1 cellular context compared by ENCODE assay signal in the genomic region with DNA sequence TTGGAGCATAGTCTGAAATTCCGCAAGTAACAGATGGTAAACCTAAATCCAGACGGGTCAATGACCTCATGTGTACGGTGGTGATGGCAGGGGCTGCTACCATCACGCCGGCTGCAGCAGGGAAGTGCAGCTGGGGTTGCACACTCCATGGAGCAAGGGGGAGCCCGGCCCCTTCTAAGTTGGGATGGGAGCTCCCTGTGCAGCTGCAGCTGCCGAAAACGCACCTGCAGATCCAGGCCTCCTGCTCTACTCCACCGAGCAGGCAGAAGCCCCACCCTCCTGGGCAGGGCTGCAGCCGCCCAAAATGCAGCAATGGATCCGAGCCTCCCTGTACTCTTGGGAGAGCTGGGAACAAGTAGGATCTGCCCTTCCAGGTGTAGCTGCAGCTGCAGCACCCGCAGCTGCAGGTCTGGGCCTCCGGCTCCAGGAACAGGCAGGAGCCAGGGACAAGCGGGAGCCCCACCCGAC.
TF ChIP-seq lines count a peak whose summit lies in the region.

No MANE protein-coding gene starts in this region.

TF ChIP-seq in HepG2, 621 proteins besides CTCF, POLR2A, EP300 and RAD21 (continued from another document):
- TF ChIP-seq, protein P1, sequence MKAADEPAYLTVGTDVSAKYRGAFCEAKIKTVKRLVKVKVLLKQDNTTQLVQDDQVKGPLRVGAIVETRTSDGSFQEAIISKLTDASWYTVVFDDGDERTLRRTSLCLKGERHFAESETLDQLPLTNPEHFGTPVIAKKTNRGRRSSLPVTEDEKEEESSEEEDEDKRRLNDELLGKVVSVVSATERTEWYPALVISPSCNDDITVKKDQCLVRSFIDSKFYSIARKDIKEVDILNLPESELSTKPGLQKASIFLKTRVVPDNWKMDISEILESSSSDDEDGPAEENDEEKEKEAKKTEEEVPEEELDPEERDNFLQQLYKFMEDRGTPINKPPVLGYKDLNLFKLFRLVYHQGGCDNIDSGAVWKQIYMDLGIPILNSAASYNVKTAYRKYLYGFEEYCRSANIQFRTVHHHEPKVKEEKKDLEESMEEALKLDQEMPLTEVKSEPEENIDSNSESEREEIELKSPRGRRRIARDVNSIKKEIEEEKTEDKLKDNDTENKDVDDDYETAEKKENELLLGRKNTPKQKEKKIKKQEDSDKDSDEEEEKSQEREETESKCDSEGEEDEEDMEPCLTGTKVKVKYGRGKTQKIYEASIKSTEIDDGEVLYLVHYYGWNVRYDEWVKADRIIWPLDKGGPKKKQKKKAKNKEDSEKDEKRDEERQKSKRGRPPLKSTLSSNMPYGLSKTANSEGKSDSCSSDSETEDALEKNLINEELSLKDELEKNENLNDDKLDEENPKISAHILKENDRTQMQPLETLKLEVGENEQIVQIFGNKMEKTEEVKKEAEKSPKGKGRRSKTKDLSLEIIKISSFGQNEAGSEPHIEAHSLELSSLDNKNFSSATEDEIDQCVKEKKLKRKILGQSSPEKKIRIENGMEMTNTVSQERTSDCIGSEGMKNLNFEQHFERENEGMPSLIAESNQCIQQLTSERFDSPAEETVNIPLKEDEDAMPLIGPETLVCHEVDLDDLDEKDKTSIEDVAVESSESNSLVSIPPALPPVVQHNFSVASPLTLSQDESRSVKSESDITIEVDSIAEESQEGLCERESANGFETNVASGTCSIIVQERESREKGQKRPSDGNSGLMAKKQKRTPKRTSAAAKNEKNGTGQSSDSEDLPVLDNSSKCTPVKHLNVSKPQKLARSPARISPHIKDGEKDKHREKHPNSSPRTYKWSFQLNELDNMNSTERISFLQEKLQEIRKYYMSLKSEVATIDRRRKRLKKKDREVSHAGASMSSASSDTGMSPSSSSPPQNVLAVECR (CRISPR knock-in tag; IDR thresholded peaks at IDR 0.05; ENCODE audit: borderline replicate concordance) = peak; percentile 40; the same call in 1 of the 2 replicates
- TF ChIP-seq, protein P2, sequence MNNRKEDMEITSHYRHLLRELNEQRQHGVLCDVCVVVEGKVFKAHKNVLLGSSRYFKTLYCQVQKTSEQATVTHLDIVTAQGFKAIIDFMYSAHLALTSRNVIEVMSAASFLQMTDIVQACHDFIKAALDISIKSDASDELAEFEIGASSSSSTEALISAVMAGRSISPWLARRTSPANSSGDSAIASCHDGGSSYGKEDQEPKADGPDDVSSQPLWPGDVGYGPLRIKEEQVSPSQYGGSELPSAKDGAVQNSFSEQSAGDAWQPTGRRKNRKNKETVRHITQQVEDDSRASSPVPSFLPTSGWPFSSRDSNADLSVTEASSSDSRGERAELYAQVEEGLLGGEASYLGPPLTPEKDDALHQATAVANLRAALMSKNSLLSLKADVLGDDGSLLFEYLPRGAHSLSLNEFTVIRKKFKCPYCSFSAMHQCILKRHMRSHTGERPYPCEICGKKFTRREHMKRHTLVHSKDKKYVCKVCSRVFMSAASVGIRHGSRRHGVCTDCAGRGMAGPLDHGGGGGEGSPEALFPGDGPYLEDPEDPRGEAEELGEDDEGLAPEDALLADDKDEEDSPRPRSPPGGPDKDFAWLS (CRISPR knock-in tag; IDR thresholded peaks at IDR 0.05; ENCODE audit: borderline replicate concordance) = no peak
- TF ChIP-seq HDAC1 (CRISPR knock-in tag; IDR thresholded peaks at IDR 0.05) = peak; percentile 57; the same call in 1 of the 2 replicates
- TF ChIP-seq ELF1 (CRISPR knock-in tag; IDR thresholded peaks at IDR 0.05) = 0 out of 2 replicates have a peak, but pooled peaks have one; percentile 11
- TF ChIP-seq ZEB1 (IDR thresholded peaks at IDR 0.05; ENCODE audit: insufficient replicate concordance, low read depth) = peak; percentile 52
- TF ChIP-seq BHLHE40 (IDR thresholded peaks at IDR 0.05; ENCODE audit: low read length) = 0 out of 2 replicates have a peak, but pooled peaks have one; percentile 10
- TF ChIP-seq ZSCAN25 (CRISPR knock-in tag; IDR thresholded peaks at IDR 0.05) = 0 out of 2 replicates have a peak, but pooled peaks have one; percentile 31
- TF ChIP-seq HNRNPUL1 (IDR thresholded peaks at IDR 0.05; ENCODE audit: low read depth, low read length) = no peak
- peak; percentile 38 for TF ChIP-seq TBX2 (CRISPR knock-in tag; IDR thresholded peaks at IDR 0.05; ENCODE audit: borderline replicate concordance)
- no peak for TF ChIP-seq NFE2L1 (CRISPR knock-in tag; IDR thresholded peaks at IDR 0.05; ENCODE audit: borderline replicate concordance)
- TF ChIP-seq NFKB2 (CRISPR knock-in tag; IDR thresholded peaks at IDR 0.05; ENCODE audit: borderline replicate concordance) = peak; percentile 40; the same call in 1 of the 2 replicates
- TF ChIP-seq NRL (CRISPR knock-in tag; IDR thresholded peaks at IDR 0.05; ENCODE audit: borderline replicate concordance) = 0 out of 2 replicates have a peak, but pooled peaks have one; percentile 3
- TF ChIP-seq HNRNPLL (IDR thresholded peaks at IDR 0.05; ENCODE audit: low read depth, low read length, poor library complexity, severe bottlenecking) = peak; percentile 24
- no peak for TF ChIP-seq ZFP36 (IDR thresholded peaks at IDR 0.05; ENCODE audit: borderline replicate concordance, low read depth, low read length, partially characterized antibody)
